In genomic region chr9:136122425-136123383, GRCh38 we compare ENCODE assay signal across 1 cellular context.
A peak's percentile ranks its signal among the peaks of the same experiment; 100 is the strongest.
TF ChIP-seq lines count a peak whose summit lies in the region.

No MANE protein-coding gene starts in this region.

TF ChIP-seq in HepG2, 621 proteins besides CTCF, POLR2A, EP300 and RAD21 (continued from another document and continues in another):
- TF ChIP-seq, protein P1, sequence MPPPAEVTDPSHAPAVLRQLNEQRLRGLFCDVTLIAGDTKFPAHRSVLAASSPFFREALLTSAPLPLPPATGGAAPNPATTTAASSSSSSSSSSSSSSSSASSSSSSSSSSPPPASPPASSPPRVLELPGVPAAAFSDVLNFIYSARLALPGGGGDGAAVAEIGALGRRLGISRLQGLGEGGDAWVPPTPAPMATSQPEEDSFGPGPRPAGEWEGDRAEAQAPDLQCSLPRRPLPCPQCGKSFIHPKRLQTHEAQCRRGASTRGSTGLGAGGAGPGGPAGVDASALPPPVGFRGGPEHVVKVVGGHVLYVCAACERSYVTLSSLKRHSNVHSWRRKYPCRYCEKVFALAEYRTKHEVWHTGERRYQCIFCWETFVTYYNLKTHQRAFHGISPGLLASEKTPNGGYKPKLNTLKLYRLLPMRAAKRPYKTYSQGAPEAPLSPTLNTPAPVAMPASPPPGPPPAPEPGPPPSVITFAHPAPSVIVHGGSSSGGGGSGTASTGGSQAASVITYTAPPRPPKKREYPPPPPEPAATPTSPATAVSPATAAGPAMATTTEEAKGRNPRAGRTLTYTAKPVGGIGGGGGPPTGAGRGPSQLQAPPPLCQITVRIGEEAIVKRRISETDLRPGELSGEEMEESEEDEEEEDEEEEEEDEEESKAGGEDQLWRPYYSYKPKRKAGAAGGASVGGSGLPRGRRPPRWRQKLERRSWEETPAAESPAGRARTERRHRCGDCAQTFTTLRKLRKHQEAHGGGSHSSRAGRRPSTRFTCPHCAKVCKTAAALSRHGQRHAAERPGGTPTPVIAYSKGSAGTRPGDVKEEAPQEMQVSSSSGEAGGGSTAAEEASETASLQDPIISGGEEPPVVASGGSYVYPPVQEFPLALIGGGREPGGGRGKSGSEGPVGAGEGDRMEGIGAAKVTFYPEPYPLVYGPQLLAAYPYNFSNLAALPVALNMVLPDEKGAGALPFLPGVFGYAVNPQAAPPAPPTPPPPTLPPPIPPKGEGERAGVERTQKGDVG (CRISPR knock-in tag; IDR thresholded peaks at IDR 0.05; ENCODE audit: borderline replicate concordance): peak; percentile 70; the same call in 1 of the 2 replicates
- no peak for TF ChIP-seq MAZ (IDR thresholded peaks at IDR 0.05; ENCODE audit: borderline replicate concordance, low read depth, low read length)
- peak; percentile 45; the same call in 1 of the 2 replicates for TF ChIP-seq MAZ (CRISPR knock-in tag; IDR thresholded peaks at IDR 0.05; ENCODE audit: low read depth)
- 0 out of 2 replicates have a peak, but pooled peaks have one; percentile 30 for TF ChIP-seq ZNF710 (CRISPR knock-in tag; IDR thresholded peaks at IDR 0.05; ENCODE audit: borderline replicate concordance)
- TF ChIP-seq ZFP62 (CRISPR knock-in tag; IDR thresholded peaks at IDR 0.05): no peak
- 0 out of 2 replicates have a peak, but pooled peaks have one; percentile 36 for TF ChIP-seq BRD4 (CRISPR knock-in tag; IDR thresholded peaks at IDR 0.05)
- TF ChIP-seq ZNF713 (CRISPR knock-in tag; IDR thresholded peaks at IDR 0.05): 0 out of 2 replicates have a peak, but pooled peaks have one; percentile 38
- TF ChIP-seq LCORL (IDR thresholded peaks at IDR 0.05): no peak
- TF ChIP-seq LCORL (CRISPR knock-in tag; IDR thresholded peaks at IDR 0.05): 0 out of 2 replicates have a peak, but pooled peaks have one; percentile 22
- no peak for TF ChIP-seq SP5 (CRISPR knock-in tag; IDR thresholded peaks at IDR 0.05; ENCODE audit: borderline replicate concordance, low read depth)
- TF ChIP-seq ZBTB20 (CRISPR knock-in tag; IDR thresholded peaks at IDR 0.05; ENCODE audit: borderline replicate concordance, low read depth): peak; percentile 25; the same call in 1 of the 2 replicates
- TF ChIP-seq SMAD3 (CRISPR knock-in tag; IDR thresholded peaks at IDR 0.05): 0 out of 2 replicates have a peak, but pooled peaks have one; percentile 24
- 0 out of 2 replicates have a peak, but pooled peaks have one; percentile 15 for TF ChIP-seq RARA (CRISPR knock-in tag; IDR thresholded peaks at IDR 0.05)
- peak; percentile 71; the same call in 1 of the 2 replicates for TF ChIP-seq RXRA (CRISPR knock-in tag; IDR thresholded peaks at IDR 0.05)
- TF ChIP-seq NRL (CRISPR knock-in tag; IDR thresholded peaks at IDR 0.05; ENCODE audit: borderline replicate concordance): peak; percentile 25; the same call in 1 of the 2 replicates
- peak; percentile 53; the same call in 1 of the 2 replicates for TF ChIP-seq ZNF33B (CRISPR knock-in tag; IDR thresholded peaks at IDR 0.05)
- no peak for TF ChIP-seq TEF (CRISPR knock-in tag; IDR thresholded peaks at IDR 0.05)
- TF ChIP-seq ZNF160 (CRISPR knock-in tag; IDR thresholded peaks at IDR 0.05): no peak
- no peak for TF ChIP-seq ZFP37 (CRISPR knock-in tag; IDR thresholded peaks at IDR 0.05; ENCODE audit: borderline replicate concordance)
- TF ChIP-seq CREBL2 (CRISPR knock-in tag; IDR thresholded peaks at IDR 0.05; ENCODE audit: borderline replicate concordance): no peak
- TF ChIP-seq ZNF383 (CRISPR knock-in tag; IDR thresholded peaks at IDR 0.05; ENCODE audit: borderline replicate concordance): no peak
- peak; percentile 67 for TF ChIP-seq AGO1 (IDR thresholded peaks at IDR 0.05; ENCODE audit: low read depth, low read length, poor library complexity, severe bottlenecking)
- peak; percentile 33; the same call in 1 of the 2 replicates for TF ChIP-seq SAP130 (CRISPR knock-in tag; IDR thresholded peaks at IDR 0.05; ENCODE audit: low read depth)
- TF ChIP-seq KLF9 (CRISPR knock-in tag; IDR thresholded peaks at IDR 0.05; ENCODE audit: low read depth): no peak
- 0 out of 2 replicates have a peak, but pooled peaks have one; percentile 61 for TF ChIP-seq RELA (CRISPR knock-in tag; IDR thresholded peaks at IDR 0.05)
- TF ChIP-seq ZNF33A (CRISPR knock-in tag; IDR thresholded peaks at IDR 0.05; ENCODE audit: borderline replicate concordance): no peak
- peak; percentile 70; the same call in 1 of the 2 replicates for TF ChIP-seq PATZ1 (CRISPR knock-in tag; IDR thresholded peaks at IDR 0.05)
- no peak for TF ChIP-seq ZNF407 (CRISPR knock-in tag; IDR thresholded peaks at IDR 0.05; ENCODE audit: not compliant biosample characterization)
- TF ChIP-seq KDM6A (CRISPR knock-in tag; IDR thresholded peaks at IDR 0.05; ENCODE audit: low read depth): no peak
- no peak for TF ChIP-seq ZNF704 (CRISPR knock-in tag; IDR thresholded peaks at IDR 0.05; ENCODE audit: borderline replicate concordance)
- no peak for TF ChIP-seq HNRNPK (IDR thresholded peaks at IDR 0.05; ENCODE audit: low read depth, low read length, poor library complexity, severe bottlenecking)
- TF ChIP-seq BRCA1 (CRISPR knock-in tag; IDR thresholded peaks at IDR 0.05): no peak
- TF ChIP-seq NR2F1 (CRISPR knock-in tag; IDR thresholded peaks at IDR 0.05): no peak
- TF ChIP-seq GZF1 (CRISPR knock-in tag; IDR thresholded peaks at IDR 0.05): no peak
- TF ChIP-seq ATF7-NPFF (CRISPR knock-in tag; IDR thresholded peaks at IDR 0.05; ENCODE audit: low read depth): 0 out of 2 replicates have a peak, but pooled peaks have one; percentile 20
- TF ChIP-seq ZNF598 (CRISPR knock-in tag; IDR thresholded peaks at IDR 0.05; ENCODE audit: borderline replicate concordance): peak; percentile 60; the same call in 1 of the 2 replicates
- TF ChIP-seq ZNF451 (CRISPR knock-in tag; IDR thresholded peaks at IDR 0.05): 0 out of 2 replicates have a peak, but pooled peaks have one; percentile 41
- 0 out of 2 replicates have a peak, but pooled peaks have one; percentile 20 for TF ChIP-seq SALL2 (CRISPR knock-in tag; IDR thresholded peaks at IDR 0.05)
- TF ChIP-seq SATB2 (CRISPR knock-in tag; IDR thresholded peaks at IDR 0.05): no peak
- TF ChIP-seq ZFAT (CRISPR knock-in tag; conservative IDR thresholded peaks at IDR 0.05): no peak
- TF ChIP-seq, protein P2, sequence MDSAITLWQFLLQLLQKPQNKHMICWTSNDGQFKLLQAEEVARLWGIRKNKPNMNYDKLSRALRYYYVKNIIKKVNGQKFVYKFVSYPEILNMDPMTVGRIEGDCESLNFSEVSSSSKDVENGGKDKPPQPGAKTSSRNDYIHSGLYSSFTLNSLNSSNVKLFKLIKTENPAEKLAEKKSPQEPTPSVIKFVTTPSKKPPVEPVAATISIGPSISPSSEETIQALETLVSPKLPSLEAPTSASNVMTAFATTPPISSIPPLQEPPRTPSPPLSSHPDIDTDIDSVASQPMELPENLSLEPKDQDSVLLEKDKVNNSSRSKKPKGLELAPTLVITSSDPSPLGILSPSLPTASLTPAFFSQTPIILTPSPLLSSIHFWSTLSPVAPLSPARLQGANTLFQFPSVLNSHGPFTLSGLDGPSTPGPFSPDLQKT (CRISPR knock-in tag; IDR thresholded peaks at IDR 0.05; ENCODE audit: borderline replicate concordance): no peak
- no peak for TF ChIP-seq ZBTB42 (CRISPR knock-in tag; IDR thresholded peaks at IDR 0.05)
- no peak for TF ChIP-seq ZNF430 (CRISPR knock-in tag; IDR thresholded peaks at IDR 0.05)
- no peak for TF ChIP-seq TCF7 (IDR thresholded peaks at IDR 0.05; ENCODE audit: low read depth)
- TF ChIP-seq BHLHE40 (IDR thresholded peaks at IDR 0.05; ENCODE audit: low read length): 0 out of 2 replicates have a peak, but pooled peaks have one; percentile 12
- TF ChIP-seq RBFOX2 (IDR thresholded peaks at IDR 0.05; ENCODE audit: low read depth, low read length): 0 out of 2 replicates have a peak, but pooled peaks have one; percentile 19
- no peak for TF ChIP-seq REL (CRISPR knock-in tag; conservative IDR thresholded peaks at IDR 0.05)
